Comparison of ENCODE assay signal across 14 cellular contexts in genomic region chr4:68366600-68366999, GRCh38.
"Had no signal": no experiment of that assay in that cellular context is flagged by ENCODE, and none has a peak within 500 bp of the region (broad histone marks: within the 10 kb centered on the region; RNA-seq: fewer than 3 reads in every experiment).

No MANE protein-coding gene starts in this region.

- H3K36me3 ChIP-seq: adrenal gland, cardiac muscle cell, left ventricle myocardium inferior, neural progenitor cell, spleen had no signal

- H3K27ac ChIP-seq: adrenal gland, cardiac muscle cell, left ventricle myocardium inferior, neural progenitor cell, spleen, testis had no signal

- H3K4me3 ChIP-seq: adrenal gland, cardiac muscle cell, left ventricle myocardium inferior, neural progenitor cell, spleen, testis had no signal

- H3K27me3 ChIP-seq: adrenal gland, cardiac muscle cell, foreskin keratinocyte, neural progenitor cell, testis had no signal

- DNase-seq: activated T-cell treated with anti-CD3 and anti-CD28 coated beads, Interleukin-2, amount 50 U/mL, for 1 hour; adrenal gland; effector CD4-positive, alpha-beta T cell; erythroblast; foreskin keratinocyte; left ventricle myocardium inferior; naive thymus-derived CD8-positive, alpha-beta T cell; spleen; stimulated activated CD4-positive, alpha-beta T cell treated with anti-CD3 and anti-CD28 coated beads, Interleukin-4, amount 100 ng/mL, for 1 hour; stimulated activated naive CD4-positive, alpha-beta T cell; T-helper 9 cell; testis had no signal
